ENCODE assay signal across 19 cellular contexts in genomic region chr20:37377346-37378081, GRCh38. TPM values are rescaled to one million over a fixed set of nuclear protein-coding genes. Genes with fewer than 3 reads are reported as not detected.
DNase-seq lines count a peak whose midpoint lies in the region; ATAC-seq, FAIRE-seq and TF ChIP-seq lines count a peak whose summit lies in the region.
"Had no signal": no experiment of that assay in that cellular context is flagged by ENCODE, and none has a peak within 500 bp of the region (broad histone marks: within the 10 kb centered on the region; RNA-seq: fewer than 3 reads in every experiment).

No MANE protein-coding gene starts in this region.

- no peak overlapping the region for H3K4me3 Mint-ChIP-seq in activated CD4-positive, alpha-beta T cell treated with anti-CD3 and anti-CD28 coated beads, Interleukin-2, amount 10 ng/mL, durations not matched to agents 24 days and 14 days
- H3K4me3 Mint-ChIP-seq in stimulated activated naive B cell treated with anti-CD40 and anti-IgM and Interleukin-4, amounts not matched to agents 10 μg/mL and 1 μg/mL and 100 μg/mL, for 72 hours: peak overlapping the region; percentile 44 to 46

- TF ChIP-seq CTCF in coronary artery (IDR thresholded peaks at IDR 0.05): no peak

- H3K4me1 Mint-ChIP-seq in activated CD4-positive, alpha-beta T cell treated with anti-CD3 and anti-CD28 coated beads, Interleukin-2, amount 10 ng/mL, durations not matched to agents 24 days and 14 days: peaks cover 5% of the 10 kb centered on the region
- peaks cover 48 to 79% of the 10 kb centered on the region in 2 donors for H3K4me1 Mint-ChIP-seq in stimulated activated naive B cell treated with anti-CD40 and anti-IgM and Interleukin-4, amounts not matched to agents 10 μg/mL and 1 μg/mL and 100 μg/mL, for 72 hours

- no peak overlapping the region for H3K4me3 ChIP-seq in coronary artery
- H3K4me3 ChIP-seq: skin epidermis had no signal

- no peak for DNase-seq in activated CD4-positive, alpha-beta T cell treated with anti-CD3 and anti-CD28 coated beads, Interleukin-2, amount 10 ng/mL, durations not matched to agents 24 days and 14 days
- DNase-seq in activated CD4-positive, alpha-beta T cell treated with anti-CD3 and anti-CD28 coated beads, Interleukin-2, amount 50 U/mL, for 48 hours: no peak
- DNase-seq in HTR-8/SVneo (ENCODE audit: insufficient read length, low spot score) (no peak), coronary artery (ENCODE audit: low spot score) (peak; percentile 41), NCI-H2196 treated with DMSO at 0.1 percent for 48 hours (lab: John Stamatoyannopoulos, UW; ENCODE audit: unreplicated experiment) (no peak)
- no peak for DNase-seq in stimulated activated naive B cell treated with anti-CD40 and anti-IgM and Interleukin-4, amounts not matched to agents 10 μg/mL and 1 μg/mL and 100 μg/mL, for 72 hours
- DNase-seq in stimulated activated CD4-positive, alpha-beta T cell treated with anti-CD3 and anti-CD28 coated beads, Interleukin-4, amount 100 ng/mL, for 24 hours: no peak
- DNase-seq: activated CD4-positive, alpha-beta T cell treated with anti-CD3 and anti-CD28 coated beads, Interleukin-2, amount 50 U/mL, for 4 hours; effector memory CD4-positive, alpha-beta T cell; KBM-7; mammary epithelial cell; NCI-H1417; NCI-H526; occipital lobe; RPMI8226; T-helper 2 cell had no signal

- peaks cover under 1% of the 10 kb centered on the region for H3K27me3 Mint-ChIP-seq in activated CD4-positive, alpha-beta T cell treated with anti-CD3 and anti-CD28 coated beads, Interleukin-2, amount 10 ng/mL, durations not matched to agents 24 days and 14 days
- H3K27me3 Mint-ChIP-seq in stimulated activated naive B cell treated with anti-CD40 and anti-IgM and Interleukin-4, amounts not matched to agents 10 μg/mL and 1 μg/mL and 100 μg/mL, for 72 hours: no peaks in the 10 kb centered on the region

- no peak overlapping the region for H3K27ac ChIP-seq in coronary artery
- H3K27ac ChIP-seq: skin epidermis had no signal

- H3K36me3 Mint-ChIP-seq in activated CD4-positive, alpha-beta T cell treated with anti-CD3 and anti-CD28 coated beads, Interleukin-2, amount 10 ng/mL, durations not matched to agents 24 days and 14 days (ENCODE audit: low read depth): no peaks in the 10 kb centered on the region
- peaks cover 53 to 75% of the 10 kb centered on the region in 2 donors for H3K36me3 Mint-ChIP-seq in stimulated activated naive B cell treated with anti-CD40 and anti-IgM and Interleukin-4, amounts not matched to agents 10 μg/mL and 1 μg/mL and 100 μg/mL, for 72 hours

- peak overlapping the region; percentile 15 for H3K27ac Mint-ChIP-seq in activated CD4-positive, alpha-beta T cell treated with anti-CD3 and anti-CD28 coated beads, Interleukin-2, amount 10 ng/mL, durations not matched to agents 24 days and 14 days
- H3K27ac Mint-ChIP-seq in stimulated activated naive B cell treated with anti-CD40 and anti-IgM and Interleukin-4, amounts not matched to agents 10 μg/mL and 1 μg/mL and 100 μg/mL, for 72 hours: peak overlapping the region; percentile 65

- peak; percentile 51 for FAIRE-seq in HTR-8/SVneo (lab: Jason Lieb, UNC)
- FAIRE-seq: frontal cortex had no signal

- peak; percentile 38 to 50 for ATAC-seq in stimulated activated naive B cell treated with anti-CD40 and anti-IgM and Interleukin-4, amounts not matched to agents 10 μg/mL and 1 μg/mL and 100 μg/mL, for 72 hours (replicated peaks)
- no peak for ATAC-seq in HG02852 (IDR thresholded peaks at IDR 0.05; ENCODE audit: unreplicated experiment)

- H3K9me3 Mint-ChIP-seq in activated CD4-positive, alpha-beta T cell treated with anti-CD3 and anti-CD28 coated beads, Interleukin-2, amount 10 ng/mL, durations not matched to agents 24 days and 14 days: no peaks in the 10 kb centered on the region
- no peaks in the 10 kb centered on the region for H3K9me3 Mint-ChIP-seq in stimulated activated naive B cell treated with anti-CD40 and anti-IgM and Interleukin-4, amounts not matched to agents 10 μg/mL and 1 μg/mL and 100 μg/mL, for 72 hours

- intact Hi-C loops in activated CD4-positive, alpha-beta T cell treated with anti-CD3 and anti-CD28 coated beads, Interleukin-2, amount 10 ng/mL, durations not matched to agents 24 days and 14 days (cut with micrococcal nuclease): no loop called here

RNA-seq across cellular contexts. Expression of gene SRC, which starts 31.6 kb away (rescaled TPM):
- total RNA-seq in activated CD4-positive, alpha-beta T cell treated with anti-CD3 and anti-CD28 coated beads, Interleukin-2, amount 10 ng/mL, durations not matched to agents 24 days and 14 days: 3.6 and 5.4 TPM in 2 replicates
